Comparison of ENCODE assay signal across 23 cellular contexts in the genomic region with DNA sequence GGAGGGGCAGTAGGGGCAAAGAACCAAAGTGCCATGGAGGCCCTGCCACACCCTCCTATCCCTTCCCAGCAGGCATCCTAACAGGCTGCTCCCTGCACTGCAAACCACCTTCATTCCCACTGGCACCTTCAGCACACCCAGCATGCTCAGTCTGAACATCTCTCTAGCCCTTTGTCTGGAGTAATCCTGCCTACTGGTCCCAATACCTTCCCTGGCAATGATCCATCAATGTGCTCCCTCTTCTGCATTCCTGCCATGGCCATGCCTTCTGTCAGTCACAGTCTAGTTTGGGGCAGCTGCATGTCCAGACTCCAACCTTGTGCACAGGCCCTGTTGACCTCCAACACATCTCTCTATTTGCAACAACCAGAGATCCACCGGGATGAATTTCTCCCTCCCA. TPM values are rescaled to one million over a fixed set of nuclear protein-coding genes. Genes with fewer than 3 reads are reported as not detected.
DNase-seq lines count a peak whose midpoint lies in the region; ATAC-seq lines count a peak whose summit lies in the region.
"Had no signal": no experiment of that assay in that cellular context is flagged by ENCODE, and none has a peak within 500 bp of the region (broad histone marks: within the 10 kb centered on the region; RNA-seq: fewer than 3 reads in every experiment).

No MANE protein-coding gene starts in this region.

- H4K91ac ChIP-seq in trophoblast cell (ENCODE audit: low read depth, low read length), result no peak overlapping the region

- ATAC-seq in CD4-positive, CD25-positive, alpha-beta regulatory T cell (ENCODE audit: low read depth in 2 of 2), result no peak
- no peak for ATAC-seq in natural killer cell treated with Interleukin-12 subunit alpha and Interleukin-12 subunit beta and Interleukin-15 and Interleukin-18, amount 100 ng/mL, for 72 hours
- ATAC-seq: PC-3, sciatic nerve had no signal

- DNase-seq in CD4-positive, CD25-positive, alpha-beta regulatory T cell, result no peak
- DNase-seq in GM23248 (no peak), trophoblast cell (no peak), NOMO-1 treated with dmso at 0.1 percent for 144 hours (lab: John Stamatoyannopoulos, UW; ENCODE audit: unreplicated experiment) (no peak), AML-193 (lab: John Stamatoyannopoulos, UW) (no peak), RKO (ENCODE audit: low spot score) (no peak)
- no peak for DNase-seq in natural killer cell treated with Interleukin-12 subunit alpha and Interleukin-12 subunit beta and Interleukin-15 and Interleukin-18, amount 100 ng/mL, for 72 hours (ENCODE audit: low spot score)
- DNase-seq: activated B cell treated with CpG ODN at 0.5 μM for 24 hours; activated CD8-positive, alpha-beta memory T cell treated with anti-CD3 and anti-CD28 coated beads for 24 hours; H9; NCI-H187; NCI-H748 treated with DMSO at 0.1 percent for 48 hours; ovary; PC-3 had no signal

- H3K79me2 ChIP-seq in GM23248 (ENCODE audit: insufficient read depth) (peaks cover 95% of the 10 kb centered on the region), trophoblast cell (ENCODE audit: control insufficient read depth, insufficient read depth, low read length, poor library complexity) (peaks cover 18% of the 10 kb centered on the region)

- H3K9me3 Mint-ChIP-seq in CD4-positive, CD25-positive, alpha-beta regulatory T cell, result no peaks in the 10 kb centered on the region
- H3K9me3 Mint-ChIP-seq in dendritic cell treated with granulocyte-macrophage colony-stimulating factor and Interleukin-4, amounts not matched to agents 40 ng/mL and 50 ng/mL, for 4 days, result no peaks in the 10 kb centered on the region
- no peaks in the 10 kb centered on the region for H3K9me3 Mint-ChIP-seq in natural killer cell treated with Interleukin-12 subunit alpha and Interleukin-12 subunit beta and Interleukin-15 and Interleukin-18, amount 100 ng/mL, for 72 hours
- H3K9me3 Mint-ChIP-seq: activated B cell treated with CpG ODN at 0.5 μM for 24 hours; H9; stimulated activated naive CD8-positive, alpha-beta T cell treated with anti-CD3 and anti-CD28 coated beads, Interleukin-15, Interleukin-2, amounts not matched to agents 100 ng/mL and 50 ng/mL, for 24 hours had no signal

- no peak overlapping the region for H2BK120ac ChIP-seq in trophoblast cell (ENCODE audit: insufficient read depth, low read length, poor library complexity)

- H2AK5ac ChIP-seq in trophoblast cell (ENCODE audit: low read length), result no peak overlapping the region

- intact Hi-C loops in dendritic cell treated with granulocyte-macrophage colony-stimulating factor and Interleukin-4, amounts not matched to agents 40 ng/mL and 50 ng/mL, for 4 days (cut with micrococcal nuclease), result no loop called here

- H3K36me3 Mint-ChIP-seq in CD4-positive, CD25-positive, alpha-beta regulatory T cell, result peaks cover 28% of the 10 kb centered on the region
- H3K36me3 Mint-ChIP-seq in dendritic cell treated with granulocyte-macrophage colony-stimulating factor and Interleukin-4, amounts not matched to agents 40 ng/mL and 50 ng/mL, for 4 days (ENCODE audit: low read depth), result peaks cover 85% of the 10 kb centered on the region
- H3K36me3 Mint-ChIP-seq in natural killer cell treated with Interleukin-12 subunit alpha and Interleukin-12 subunit beta and Interleukin-15 and Interleukin-18, amount 100 ng/mL, for 72 hours, result peaks cover 13% of the 10 kb centered on the region

- no peaks in the 10 kb centered on the region for H3K9me3 ChIP-seq in CD4-positive, CD25-positive, alpha-beta regulatory T cell (ENCODE audit: control insufficient read depth in 2 of 2, low read length in 2 of 2)
- H3K9me3 ChIP-seq in GM23248 (ENCODE audit: low read depth), result no peaks in the 10 kb centered on the region
- H3K9me3 ChIP-seq in trophoblast cell (ENCODE audit: insufficient read depth, low read depth, low read length), result no peaks in the 10 kb centered on the region
- H3K9me3 ChIP-seq: ovary had no signal

- peaks cover 21% of the 10 kb centered on the region for H3K79me1 ChIP-seq in trophoblast cell (ENCODE audit: low read length)

- H3K36me3 ChIP-seq in CD4-positive, CD25-positive, alpha-beta regulatory T cell (ENCODE audit: control insufficient read depth, insufficient read depth, low read length), result peaks cover 25% of the 10 kb centered on the region
- no peaks in the 10 kb centered on the region for H3K36me3 ChIP-seq in GM23248 (ENCODE audit: low read depth)
- peaks cover 8% of the 10 kb centered on the region in 2 experiments for H3K36me3 ChIP-seq in trophoblast cell (ENCODE audit: control insufficient read depth in 1 of 2, insufficient read depth in 2 of 2, low read length in 2 of 2)
- H3K36me3 ChIP-seq: ovary had no signal

- no peak overlapping the region for H3K9ac ChIP-seq in GM23248
- no peak overlapping the region for H3K9ac ChIP-seq in trophoblast cell (ENCODE audit: low read length)

- H2AFZ ChIP-seq in GM23248 (no peak overlapping the region), trophoblast cell (ENCODE audit: insufficient read depth, low read length, poor library complexity) (no peak overlapping the region)

- H3K23ac ChIP-seq in trophoblast cell (ENCODE audit: low read length), result no peak overlapping the region

- H3K4me2 ChIP-seq in GM23248 (ENCODE audit: unreplicated experiment) (no peak overlapping the region), trophoblast cell (ENCODE audit: low read length) (no peak overlapping the region)

- peaks cover 43% of the 10 kb centered on the region for H3F3A ChIP-seq in GM23248 (ENCODE audit: insufficient read depth)

- in situ Hi-C loops in GM23248 (cut with MboI), result no loop called here

- H3K14ac ChIP-seq in trophoblast cell (ENCODE audit: low read length), result no peak overlapping the region

- no peak overlapping the region for H3K18ac ChIP-seq in trophoblast cell (ENCODE audit: low read length)

- peak overlapping the region in 2 of 3 donors; percentile 51 to 80 for H3K27ac Mint-ChIP-seq in CD4-positive, CD25-positive, alpha-beta regulatory T cell
- H3K27ac Mint-ChIP-seq in dendritic cell treated with granulocyte-macrophage colony-stimulating factor and Interleukin-4, amounts not matched to agents 40 ng/mL and 50 ng/mL, for 4 days, result peak overlapping the region; percentile 98
- no peak overlapping the region for H3K27ac Mint-ChIP-seq in natural killer cell treated with Interleukin-12 subunit alpha and Interleukin-12 subunit beta and Interleukin-15 and Interleukin-18, amount 100 ng/mL, for 72 hours
- H3K27ac Mint-ChIP-seq: activated B cell treated with CpG ODN at 0.5 μM for 24 hours; H9; stimulated activated naive CD8-positive, alpha-beta T cell treated with anti-CD3 and anti-CD28 coated beads, Interleukin-15, Interleukin-2, amounts not matched to agents 100 ng/mL and 50 ng/mL, for 24 hours had no signal

- no peaks in the 10 kb centered on the region for H3K27me3 ChIP-seq in CD4-positive, CD25-positive, alpha-beta regulatory T cell (ENCODE audit: control insufficient read depth, insufficient read depth, low read length)
- H3K27me3 ChIP-seq in GM23248 (replicated peaks; ENCODE audit: insufficient read depth), result no peaks in the 10 kb centered on the region
- H3K27me3 ChIP-seq in trophoblast cell (ENCODE audit: insufficient read depth, low read length), result no peaks in the 10 kb centered on the region
- H3K27me3 ChIP-seq: ovary had no signal

- no peak overlapping the region for H3K27ac ChIP-seq in CD4-positive, CD25-positive, alpha-beta regulatory T cell (ENCODE audit: insufficient read depth, low read length, poor library complexity, severe bottlenecking)
- H3K27ac ChIP-seq in GM23248 (0 out of 2 replicates have a peak overlapping the region, but pooled peaks have one; percentile 89), trophoblast cell (ENCODE audit: low read depth, low read length) (no peak overlapping the region)
- H3K27ac ChIP-seq: epithelial cell of prostate, ovary had no signal

- H3K9me2 ChIP-seq in GM23248 (ENCODE audit: insufficient read depth), result no peaks in the 10 kb centered on the region

- peaks cover 13% of the 10 kb centered on the region; the same call in 1 of the 2 replicates for H4K20me1 ChIP-seq in GM23248 (ENCODE audit: insufficient read depth)

- H4K8ac ChIP-seq in trophoblast cell (ENCODE audit: low read depth, low read length), result no peak overlapping the region

- H3K4me1 Mint-ChIP-seq in CD4-positive, CD25-positive, alpha-beta regulatory T cell, result peaks cover 38 to 85% (median 65%) of the 10 kb centered on the region in 4 donors
- H3K4me1 Mint-ChIP-seq in dendritic cell treated with granulocyte-macrophage colony-stimulating factor and Interleukin-4, amounts not matched to agents 40 ng/mL and 50 ng/mL, for 4 days (ENCODE audit: low read depth), result peaks cover 89% of the 10 kb centered on the region
- peaks cover 73 to 74% of the 10 kb centered on the region in 2 donors for H3K4me1 Mint-ChIP-seq in natural killer cell treated with Interleukin-12 subunit alpha and Interleukin-12 subunit beta and Interleukin-15 and Interleukin-18, amount 100 ng/mL, for 72 hours (ENCODE audit: low read depth in 2 of 2)

- H4K12ac ChIP-seq in trophoblast cell (ENCODE audit: low read depth, low read length), result no peak overlapping the region

- H2BK5ac ChIP-seq in trophoblast cell (ENCODE audit: low read depth, low read length, poor library complexity), result no peak overlapping the region

- H3K4ac ChIP-seq in trophoblast cell (ENCODE audit: low read depth, low read length), result no peak overlapping the region

- no peaks in the 10 kb centered on the region for H3K27me3 Mint-ChIP-seq in CD4-positive, CD25-positive, alpha-beta regulatory T cell
- H3K27me3 Mint-ChIP-seq in dendritic cell treated with granulocyte-macrophage colony-stimulating factor and Interleukin-4, amounts not matched to agents 40 ng/mL and 50 ng/mL, for 4 days, result no peaks in the 10 kb centered on the region
- H3K27me3 Mint-ChIP-seq in natural killer cell treated with Interleukin-12 subunit alpha and Interleukin-12 subunit beta and Interleukin-15 and Interleukin-18, amount 100 ng/mL, for 72 hours, result no peaks in the 10 kb centered on the region
- H3K27me3 Mint-ChIP-seq: activated B cell treated with CpG ODN at 0.5 μM for 24 hours; stimulated activated naive CD8-positive, alpha-beta T cell treated with anti-CD3 and anti-CD28 coated beads, Interleukin-15, Interleukin-2, amounts not matched to agents 100 ng/mL and 50 ng/mL, for 24 hours had no signal

- H3K4me3 Mint-ChIP-seq in CD4-positive, CD25-positive, alpha-beta regulatory T cell, result peak overlapping the region in 1 of 4 donors; percentile 2
- H3K4me3 Mint-ChIP-seq in dendritic cell treated with granulocyte-macrophage colony-stimulating factor and Interleukin-4, amounts not matched to agents 40 ng/mL and 50 ng/mL, for 4 days, result peak overlapping the region; percentile 7
- H3K4me3 Mint-ChIP-seq in natural killer cell treated with Interleukin-12 subunit alpha and Interleukin-12 subunit beta and Interleukin-15 and Interleukin-18, amount 100 ng/mL, for 72 hours, result peak overlapping the region; percentile 1
- H3K4me3 Mint-ChIP-seq: activated B cell treated with CpG ODN at 0.5 μM for 24 hours; H9; stimulated activated naive CD8-positive, alpha-beta T cell treated with anti-CD3 and anti-CD28 coated beads, Interleukin-15, Interleukin-2, amounts not matched to agents 100 ng/mL and 50 ng/mL, for 24 hours had no signal

- H3K4me1 ChIP-seq in CD4-positive, CD25-positive, alpha-beta regulatory T cell (ENCODE audit: control insufficient read depth, insufficient read depth, low read length, poor library complexity, severe bottlenecking), result peaks cover 20% of the 10 kb centered on the region
- H3K4me1 ChIP-seq in GM23248 (ENCODE audit: insufficient read depth) (peaks cover 53% of the 10 kb centered on the region), trophoblast cell (ENCODE audit: control insufficient read depth in 1 of 2, insufficient read depth in 2 of 2, low read length in 2 of 2) (peaks cover 22 to 34% of the 10 kb centered on the region in 2 experiments)

- no peak overlapping the region for H3K4me3 ChIP-seq in CD4-positive, CD25-positive, alpha-beta regulatory T cell (ENCODE audit: low read depth, low read length)
- H3K4me3 ChIP-seq in GM23248, result no peak overlapping the region
- H3K4me3 ChIP-seq in trophoblast cell (ENCODE audit: low read depth, low read length), result no peak overlapping the region
- H3K4me3 ChIP-seq: ovary had no signal

- WGBS in GM23248 (ENCODE audit: low coverage in 1 of 2, low lambda C conversion rate in 2 of 2, missing lambda C conversion rate in 2 of 2), 2 experiments, result 100% methylated on average over 1 of the region's 1 CpG
- WGBS in trophoblast cell (ENCODE audit: extremely low coverage, insufficient coverage, insufficient read length), result no CpG with 5 or more reads among the region's 1 CpG

- no peak overlapping the region for H2BK12ac ChIP-seq in trophoblast cell (ENCODE audit: low read length)

RNA-seq across cellular contexts. Expression of a gene that starts 4.9 kb away (rescaled TPM):
- total RNA-seq in CD4-positive, CD25-positive, alpha-beta regulatory T cell, result 139 TPM
- polyA plus RNA-seq in CD4-positive, CD25-positive, alpha-beta regulatory T cell, result 100 to 1,000 TPM; 126 to 161 (median 148) TPM
- 106 and 125 TPM in 2 replicates for total RNA-seq in GM23248 (2014; rRNA removed; shearing (Covaris generic))
- 115 and 117 TPM in 2 replicates for polyA plus RNA-seq in GM23248 (2016; fragmentation: Nextera tagmentation; extraction: Ambion mirVana)
- total RNA-seq in natural killer cell treated with Interleukin-12 subunit alpha and Interleukin-12 subunit beta and Interleukin-15 and Interleukin-18, amount 100 ng/mL, for 72 hours, result 100 to 1,000 TPM; 163 to 252 TPM
- 172 and 175 TPM in 2 replicates for polyA plus RNA-seq in trophoblast cell (2013)

RNA-seq across cellular contexts. Expression of a gene that starts 53.1 kb away (rescaled TPM):
- total RNA-seq in CD4-positive, CD25-positive, alpha-beta regulatory T cell, result not detected
- not detected for polyA plus RNA-seq in CD4-positive, CD25-positive, alpha-beta regulatory T cell
- not detected in 2 replicates for total RNA-seq in GM23248 (2014; rRNA removed; shearing (Covaris generic))
- not detected in 2 replicates for polyA plus RNA-seq in GM23248 (2016; fragmentation: Nextera tagmentation; extraction: Ambion mirVana)
- total RNA-seq in natural killer cell treated with Interleukin-12 subunit alpha and Interleukin-12 subunit beta and Interleukin-15 and Interleukin-18, amount 100 ng/mL, for 72 hours, result not detected
- not detected in 2 replicates for polyA plus RNA-seq in trophoblast cell (2013)
- total RNA-seq: activated B cell treated with CpG ODN at 0.5 μM for 24 hours; cardiac septum; frontal cortex; H9; PC-3; sciatic nerve; SK-MEL-5; T-helper 2 cell treated with Interferon-gamma antibody and Interleukin-4, amounts not matched to agents 100 ng/mL and 5 ng/mL, for 36 hours had no signal
- polyA plus RNA-seq: ovary, urinary bladder had no signal

RNA-seq across cellular contexts. Expression of a gene that starts 58.1 kb away (rescaled TPM):
- not detected for total RNA-seq in CD4-positive, CD25-positive, alpha-beta regulatory T cell
- not detected for polyA plus RNA-seq in CD4-positive, CD25-positive, alpha-beta regulatory T cell
- not detected in 2 replicates for total RNA-seq in GM23248 (2014; rRNA removed; shearing (Covaris generic))
- polyA plus RNA-seq in GM23248 (2016; fragmentation: Nextera tagmentation; extraction: Ambion mirVana), result not detected in 2 replicates
- total RNA-seq in natural killer cell treated with Interleukin-12 subunit alpha and Interleukin-12 subunit beta and Interleukin-15 and Interleukin-18, amount 100 ng/mL, for 72 hours, result not detected
- polyA plus RNA-seq in trophoblast cell (2013), result not detected in 2 replicates
- total RNA-seq: activated B cell treated with CpG ODN at 0.5 μM for 24 hours; cardiac septum; frontal cortex; H9; PC-3; SK-MEL-5; T-helper 2 cell treated with Interferon-gamma antibody and Interleukin-4, amounts not matched to agents 100 ng/mL and 5 ng/mL, for 36 hours had no signal

Comparison
In these comparisons a context has a peak if more than half of its experiments do, and no peak if none do; other contexts are left out.
1. H3K27ac Mint-ChIP-seq: peak in CD4-positive, CD25-positive, alpha-beta regulatory T cell (2 of 3) and dendritic cell treated with granulocyte-macrophage colony-stimulating factor and Interleukin-4, amounts not matched to agents 40 ng/mL and 50 ng/mL, for 4 days (single experiment); none in natural killer cell treated with Interleukin-12 subunit alpha and Interleukin-12 subunit beta and Interleukin-15 and Interleukin-18, amount 100 ng/mL, for 72 hours (0 of 2).